Comparison of ENCODE assay signal across 10 cellular contexts in genomic region chr1:54120698-54121481, GRCh38. TPM values are rescaled to one million over a fixed set of nuclear protein-coding genes. Genes with fewer than 3 reads are reported as not detected.
DNase-seq lines count a peak whose midpoint lies in the region; ATAC-seq and TF ChIP-seq lines count a peak whose summit lies in the region.
"Had no signal": no experiment of that assay in that cellular context is flagged by ENCODE, and none has a peak within 500 bp of the region (broad histone marks: within the 10 kb centered on the region; RNA-seq: fewer than 3 reads in every experiment).

No MANE protein-coding gene starts in this region.

- peak; percentile 53 for DNase-seq in A172 (ENCODE audit: low spot score)
- DNase-seq in HCT116 (ENCODE audit: low read depth, low spot score), result no peak
- no peak for DNase-seq in mammary epithelial cell
- no peak for DNase-seq in DMS79 treated with DMSO at 0.1 percent for 48 hours (lab: John Stamatoyannopoulos, UW)
- DNase-seq in NCI-H1694 (lab: John Stamatoyannopoulos, UW), result no peak
- DNase-seq in psoas muscle, result no peak

- H3K79me2 ChIP-seq in HCT116 (ENCODE audit: insufficient read depth, low read length) (no peaks in the 10 kb centered on the region), mammary epithelial cell (ENCODE audit: insufficient read depth, low read length) (no peaks in the 10 kb centered on the region)

- H3K27me3 ChIP-seq in HCT116 (ENCODE audit: insufficient read depth, low read length) (no peaks in the 10 kb centered on the region), mammary epithelial cell (ENCODE audit: insufficient read depth, low read length) (no peaks in the 10 kb centered on the region), mucosa of stomach (ENCODE audit: control insufficient read depth, insufficient read depth, low read length) (no peaks in the 10 kb centered on the region), psoas muscle (ENCODE audit: insufficient read depth in 3 of 3, low read length in 2 of 3) (no peaks in the 10 kb centered on the region)

- intact Hi-C loops in HCT116 (cut with micrococcal nuclease) (loop anchor here (1.0 to 5.0 kb wide), 3 partner anchors 286 to 691 kb away; partner anchors contain the start of gene SSBP3), mammary epithelial cell (cut with micrococcal nuclease) (loop anchor here (1.0 to 10.0 kb wide), 5 partner anchors 80 to 689 kb away; partner anchors contain the start of genes CYB5RL and MRPL37), psoas muscle (cut with DNase I) (loop anchor here (5.0 to 10.0 kb wide), 5 partner anchors 81 to 694 kb away; partner anchors contain the start of genes SSBP3 (in 2 of the 2), CYB5RL (in 1 of the 2) and MRPL37 (in 1 of the 2))

- H3K4me1 ChIP-seq in HCT116 (ENCODE audit: control insufficient read depth in 1 of 2, insufficient read depth in 2 of 2, low read length in 2 of 2), result peaks cover 2 to 28% of the 10 kb centered on the region in 2 experiments; a peak in 3 of 4 replicates
- peaks cover 8% of the 10 kb centered on the region for H3K4me1 ChIP-seq in mammary epithelial cell (ENCODE audit: insufficient read depth, low read length)
- H3K4me1 ChIP-seq in mucosa of stomach (ENCODE audit: control insufficient read depth, insufficient read depth, low read length), result peaks cover 50% of the 10 kb centered on the region
- peaks cover 9% of the 10 kb centered on the region for H3K4me1 ChIP-seq in psoas muscle

- 45% methylated on average over 16 of the region's 33 CpGs for WGBS in mammary epithelial cell (ENCODE audit: low coverage, missing lambda C conversion rate)
- WGBS in psoas muscle, 3 donors, result 62 to 63% (median 62%) methylated on average over 31 to 33 of the region's 33 CpGs

- H2AFZ ChIP-seq in HCT116 (ENCODE audit: low read depth, low read length, poor library complexity, severe bottlenecking) (peak overlapping the region; percentile 98), mammary epithelial cell (ENCODE audit: low read depth, low read length) (peak overlapping the region; percentile 78)

- dilution Hi-C loops in mammary epithelial cell (cut with HindIII; ENCODE audit: low sequenced_read_pairs), result no loop called here

- H3K4me3 ChIP-seq in HCT116 (replicated peaks in 1 of 2; ENCODE audit: low read depth in 1 of 2, low read length in 2 of 2), result peak overlapping the region in 1 of 2 experiments; percentile 46; a peak in 2 of 4 replicates
- H3K4me3 ChIP-seq in mammary epithelial cell (replicated peaks in 1 of 3; ENCODE audit: insufficient read depth in 1 of 3, low read depth in 2 of 3, low read length in 3 of 3), result peak overlapping the region in 1 of 3 experiments; percentile 6
- H3K4me3 ChIP-seq in mucosa of stomach (ENCODE audit: low read length), result no peak overlapping the region
- H3K4me3 ChIP-seq in psoas muscle, result no peak overlapping the region

- H4K20me1 ChIP-seq in HCT116 (ENCODE audit: insufficient read depth) (no peaks in the 10 kb centered on the region), mammary epithelial cell (ENCODE audit: insufficient read depth, low read length) (no peaks in the 10 kb centered on the region)

- H3K36me3 ChIP-seq in HCT116 (ENCODE audit: control insufficient read depth in 1 of 2, insufficient read depth in 2 of 2, low read length in 2 of 2) (no peaks in the 10 kb centered on the region), mammary epithelial cell (ENCODE audit: insufficient read depth, low read length) (no peaks in the 10 kb centered on the region), mucosa of stomach (ENCODE audit: control insufficient read depth, insufficient read depth, low read length) (no peaks in the 10 kb centered on the region), psoas muscle (ENCODE audit: insufficient read depth in 1 of 2, low read depth in 1 of 2) (no peaks in the 10 kb centered on the region)
- H3K36me3 ChIP-seq: neutrophil had no signal

- 0 out of 2 replicates have a peak, but pooled peaks have one; percentile 1 for ATAC-seq in HCT116
- ATAC-seq in GM21526 (IDR thresholded peaks at IDR 0.05; ENCODE audit: low FRiP score, unreplicated experiment), result no peak
- no peak for ATAC-seq in psoas muscle

- no peaks in the 10 kb centered on the region for H3K9me2 ChIP-seq in HCT116 (ENCODE audit: insufficient read depth)

- in situ Hi-C loops in mammary epithelial cell (cut with MboI; ENCODE audit: low sequenced_read_pairs in 2 of 2), result loop anchor here (5.0 to 25.0 kb wide), 3 partner anchors 366 to 691 kb away; partner anchors contain the start of gene TTC22 (in 1 of the 2)

- no peak for TF ChIP-seq POLR2A in HCT116 (IDR thresholded peaks at IDR 0.05; ENCODE audit: borderline replicate concordance, extremely low read depth, insufficient read depth, insufficient read length)

- BruUV-seq in HCT116 (replicated peaks; lab: Mats Ljungman, UMichigan) (no TSS peak), mammary epithelial cell (replicated peaks; lab: Mats Ljungman, UMichigan) (no TSS peak)

- H3K4me2 ChIP-seq in HCT116 (ENCODE audit: low read length), result peak overlapping the region; percentile 74
- peak overlapping the region; percentile 63 for H3K4me2 ChIP-seq in mammary epithelial cell (ENCODE audit: insufficient read depth, low read depth, low read length)

- H3K9me3 ChIP-seq in HCT116 (ENCODE audit: control insufficient read depth in 1 of 2, insufficient read depth in 1 of 2, low read depth in 1 of 2, low read length in 2 of 2), result no peaks in the 10 kb centered on the region
- no peaks in the 10 kb centered on the region for H3K9me3 ChIP-seq in mammary epithelial cell (replicated peaks; ENCODE audit: insufficient read depth, low read length)
- no peaks in the 10 kb centered on the region for H3K9me3 ChIP-seq in mucosa of stomach (ENCODE audit: control insufficient read depth, low read length)
- no peaks in the 10 kb centered on the region for H3K9me3 ChIP-seq in psoas muscle
- H3K9me3 ChIP-seq: neutrophil had no signal

- H3K9ac ChIP-seq in HCT116 (ENCODE audit: low read length), result no peak overlapping the region
- H3K9ac ChIP-seq in mammary epithelial cell (ENCODE audit: insufficient read depth, low read length), result no peak overlapping the region
- H3K9ac ChIP-seq in mucosa of stomach (ENCODE audit: low read length), result peak overlapping the region; percentile 19

- no peak for TF ChIP-seq RAD21 in HCT116 (IDR thresholded peaks at IDR 0.05; ENCODE audit: low read depth)

- TF ChIP-seq CTCF in HCT116 (IDR thresholded peaks at IDR 0.05 in 2 of 3, conservative IDR thresholded peaks at IDR 0.05 in 1 of 3; ENCODE audit: borderline replicate concordance in 1 of 3, insufficient read depth in 1 of 3, low read depth in 2 of 3, low read length in 2 of 3) (no peak), mammary epithelial cell (conservative IDR thresholded peaks at IDR 0.05 in 1 of 2, IDR thresholded peaks at IDR 0.05 in 1 of 2; ENCODE audit: extremely low read depth in 1 of 2, insufficient read depth in 1 of 2, low read depth in 1 of 2, low read length in 2 of 2) (no peak), psoas muscle (IDR thresholded peaks at IDR 0.05) (no peak)

- POLR2A ChIA-PET in HCT116 (lab: Charles Lee), result no interaction called here

- CTCF ChIA-PET in HCT116 (lab: Charles Lee), result interaction anchor here (0.5 to 1.4 kb wide), 6 partner anchors 13 to 369 kb away, joined by 3 to 9 read pairs (median 3); no protein-coding TSS in a partner anchor
- CTCF ChIA-PET in mammary epithelial cell (lab: Charles Lee; ENCODE audit: low non-redundant PET), result interaction anchor here (0.6 kb wide), 1 partner anchor 734 kb away, joined by 5 read pairs; no protein-coding TSS in a partner anchor

- RAD21 ChIA-PET in HCT116 (lab: Charles Lee; ENCODE audit: low non-redundant PET in 1 of 2, low total read pairs in 2 of 2, uncharacterized antibody in 2 of 2, unreplicated experiment in 2 of 2), result interaction anchor here (0.6 to 1.2 kb wide), 2 partner anchors 192 to 369 kb away, joined by 3 to 4 read pairs; no protein-coding TSS in a partner anchor

- H3K27ac ChIP-seq in HCT116 (ENCODE audit: low read depth, low read length) (no peak overlapping the region), mammary epithelial cell (ENCODE audit: insufficient read depth, low read depth, low read length) (no peak overlapping the region), psoas muscle (no peak overlapping the region)
- H3K27ac ChIP-seq: neutrophil had no signal

TF ChIP-seq in HCT116, 20 proteins besides CTCF, POLR2A, EP300 and RAD21:
- TF ChIP-seq EGR1 (IDR thresholded peaks at IDR 0.05; ENCODE audit: low read depth) (no peak), ZNF274 (IDR thresholded peaks at IDR 0.05; ENCODE audit: low read depth, low read length) (no peak), YY1 (IDR thresholded peaks at IDR 0.05; ENCODE audit: extremely low read depth, insufficient replicate concordance, low read depth, low read length) (no peak), ATF3 (IDR thresholded peaks at IDR 0.05) (no peak), EZH2 (IDR thresholded peaks at IDR 0.05) (no peak), ZFX (IDR thresholded peaks at IDR 0.05) (no peak), CEBPB (IDR thresholded peaks at IDR 0.05; ENCODE audit: low read depth) (no peak), CBX3 (IDR thresholded peaks at IDR 0.05; ENCODE audit: low read depth) (no peak), TCF7L2 (IDR thresholded peaks at IDR 0.05; ENCODE audit: borderline replicate concordance, extremely low read depth, insufficient read depth, insufficient read length) (no peak)

RNA-seq across cellular contexts. Expression of gene CDCP2, which starts 31.9 kb away (rescaled TPM):
- total RNA-seq in A172 (2014; rRNA removed; shearing (Covaris generic)), result not detected in 2 replicates
- total RNA-seq in HCT116 (2021; ENCODE audit: unreplicated experiment), result 0.22 TPM
- polyA plus RNA-seq in HCT116 (2012), result 0.03 TPM in 1 of 2 replicates, not detected in the other
- not detected for total RNA-seq in mammary epithelial cell
- polyA plus RNA-seq in mammary epithelial cell, result not detected
- not detected for polyA minus RNA-seq in mammary epithelial cell
- not detected for total RNA-seq in psoas muscle
- not detected for polyA plus RNA-seq in psoas muscle
- polyA plus RNA-seq: thymus had no signal
